ENCODE assay signal across 30 cellular contexts in the genomic region with DNA sequence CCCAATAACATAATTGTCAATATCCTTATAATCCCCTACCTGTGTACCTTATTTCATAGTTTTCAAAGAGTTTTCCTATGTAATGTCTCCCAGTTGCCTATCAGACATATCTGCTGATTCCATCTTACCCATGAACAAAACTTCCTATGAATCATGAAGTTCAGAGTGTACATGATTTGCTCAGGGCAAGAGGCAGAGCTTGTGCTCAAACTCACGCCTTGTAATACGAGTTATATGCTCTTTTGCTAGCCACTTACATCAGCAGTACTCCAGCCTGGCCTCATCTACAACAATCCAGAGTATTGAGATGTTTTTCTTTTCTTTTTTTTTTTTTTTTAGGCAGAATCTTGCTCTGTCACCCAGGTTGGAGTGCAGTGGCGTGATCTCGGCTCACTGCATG. TPM values are rescaled to one million over a fixed set of nuclear protein-coding genes. Genes with fewer than 3 reads are reported as not detected.
"Had no signal": no experiment of that assay in that cellular context is flagged by ENCODE, and none has a peak within 500 bp of the region (broad histone marks: within the 10 kb centered on the region; RNA-seq: fewer than 3 reads in every experiment).

No MANE protein-coding gene starts in this region.

- H3K4me3 ChIP-seq: gastrocnemius medialis, heart left ventricle, hepatocyte, left ventricle myocardium inferior, lower lobe of right lung, ovary, psoas muscle, sigmoid colon, stomach, thyroid gland had no signal

- H3K27me3 ChIP-seq: ovary, thyroid gland had no signal

- H3K4me1 ChIP-seq: gastrocnemius medialis, heart left ventricle, left ventricle myocardium inferior, lower lobe of right lung, psoas muscle, sigmoid colon, stomach, thyroid gland had no signal

- ATAC-seq: effector memory CD8-positive, alpha-beta T cell; esophagus mucosa; gastrocnemius medialis; heart left ventricle; left cardiac atrium; lower lobe of right lung; natural killer cell; psoas muscle; right cardiac atrium; stimulated activated effector memory CD8-positive, alpha-beta T cell treated with anti-CD3 and anti-CD28 coated beads, Interleukin-12 subunit alpha, Interleukin-12 subunit beta, amount 100 ng/mL, for 72 hours had no signal

- DNase-seq: cortex of kidney; effector memory CD8-positive, alpha-beta T cell; foreskin fibroblast; gastrocnemius medialis; heart left ventricle; kidney; left cardiac atrium; left ventricle myocardium inferior; lower lobe of right lung; natural killer cell; occipital lobe; ovary; posterior cingulate gyrus; psoas muscle; right cardiac atrium; sigmoid colon; stimulated activated CD4-positive, alpha-beta T cell treated with anti-CD3 and anti-CD28 coated beads, Interleukin-2, amount 100 ng/mL, for 24 hours; stimulated activated CD4-positive, alpha-beta T cell treated with anti-CD3 and anti-CD28 coated beads, Interleukin-4, amount 100 ng/mL, for 24 hours; stimulated activated naive CD4-positive, alpha-beta T cell treated with Interleukin-2 at 50 U/mL for 16 hours; stomach; thyroid gland had no signal

- H3K27ac ChIP-seq: gastrocnemius medialis, heart left ventricle, hepatocyte, left ventricle myocardium inferior, lower lobe of right lung, ovary, psoas muscle, sigmoid colon, stomach, thyroid gland had no signal

- H3K36me3 ChIP-seq: gastrocnemius medialis, heart left ventricle, left ventricle myocardium inferior, lower lobe of right lung, ovary, sigmoid colon, stomach, thyroid gland had no signal

- H3K9me3 ChIP-seq: gastrocnemius medialis, heart left ventricle, left ventricle myocardium inferior, lower lobe of right lung, ovary, psoas muscle, sigmoid colon, stomach, thyroid gland had no signal

RNA-seq across cellular contexts. Expression of gene PKD2L1, which starts 11.8 kb away (rescaled TPM):
- total RNA-seq: dermis microvascular lymphatic vessel endothelial cell, esophagus mucosa, gastrocnemius medialis, glomerular endothelial cell, heart left ventricle, kidney, left ventricle myocardium inferior, natural killer cell, psoas muscle, renal cortical epithelial cell, right cardiac atrium, sigmoid colon, skeletal muscle tissue, thyroid gland, urinary bladder had no signal
- polyA plus RNA-seq: heart left ventricle, neural cell, psoas muscle, right cardiac atrium, urinary bladder had no signal
